In the genomic region with DNA sequence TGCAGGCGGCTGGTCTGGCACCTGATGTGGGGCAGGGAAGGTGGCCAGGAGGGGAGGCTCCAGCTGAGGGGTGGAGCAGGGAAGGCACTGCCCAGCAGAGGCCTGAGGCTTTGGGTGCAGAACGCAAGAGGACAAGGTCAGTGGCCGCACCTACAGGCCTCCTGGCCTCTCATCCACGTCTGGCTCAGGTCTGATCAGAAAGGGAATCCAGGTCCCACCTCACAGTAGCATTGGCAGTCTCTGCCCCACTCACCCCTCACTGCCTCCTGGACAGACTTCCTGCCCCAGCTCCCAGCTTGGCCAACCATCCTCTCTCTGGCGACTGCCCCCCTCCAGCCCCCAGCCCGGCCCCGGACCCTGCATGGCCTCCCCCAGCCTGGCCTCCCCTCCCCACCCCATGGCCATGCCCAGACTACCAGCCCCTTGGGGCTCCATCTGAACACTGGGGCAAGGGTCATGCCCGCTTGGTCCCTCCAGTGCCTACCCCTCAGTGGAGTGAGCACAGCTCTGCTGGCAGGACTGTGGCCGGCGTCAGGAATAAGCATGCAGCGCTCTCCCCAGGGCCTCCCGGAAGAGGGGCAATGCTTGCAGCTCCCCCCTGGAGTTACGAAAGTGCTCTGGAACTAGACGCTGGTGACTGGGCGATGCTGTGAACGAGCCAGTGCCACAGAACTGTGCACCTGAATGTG, we compare ENCODE assay signal across 1 cellular context.
TF ChIP-seq lines count a peak whose summit lies in the region.

No MANE protein-coding gene starts in this region.

TF ChIP-seq in HepG2, 621 proteins besides CTCF, POLR2A, EP300 and RAD21 (continued from another document and continues in another):
- TF ChIP-seq, protein P1, sequence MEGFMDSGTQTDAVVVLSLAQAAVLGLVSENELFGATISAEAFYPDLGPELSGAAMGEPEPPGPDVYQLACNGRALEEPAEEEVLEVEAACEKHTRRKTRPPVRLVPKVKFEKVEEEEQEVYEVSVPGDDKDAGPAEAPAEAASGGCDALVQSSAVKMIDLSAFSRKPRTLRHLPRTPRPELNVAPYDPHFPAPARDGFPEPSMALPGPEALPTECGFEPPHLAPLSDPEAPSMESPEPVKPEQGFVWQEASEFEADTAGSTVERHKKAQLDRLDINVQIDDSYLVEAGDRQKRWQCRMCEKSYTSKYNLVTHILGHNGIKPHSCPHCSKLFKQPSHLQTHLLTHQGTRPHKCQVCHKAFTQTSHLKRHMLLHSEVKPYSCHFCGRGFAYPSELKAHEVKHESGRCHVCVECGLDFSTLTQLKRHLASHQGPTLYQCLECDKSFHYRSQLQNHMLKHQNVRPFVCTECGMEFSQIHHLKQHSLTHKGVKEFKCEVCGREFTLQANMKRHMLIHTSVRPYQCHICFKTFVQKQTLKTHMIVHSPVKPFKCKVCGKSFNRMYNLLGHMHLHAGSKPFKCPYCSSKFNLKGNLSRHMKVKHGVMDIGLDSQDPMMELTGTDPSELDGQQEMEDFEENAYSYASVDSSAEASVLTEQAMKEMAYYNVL (CRISPR knock-in tag; IDR thresholded peaks at IDR 0.05; ENCODE audit: borderline replicate concordance): no peak
- TF ChIP-seq HOXA5 (CRISPR knock-in tag; IDR thresholded peaks at IDR 0.05) (no peak), SPEN (CRISPR knock-in tag; IDR thresholded peaks at IDR 0.05; ENCODE audit: low read depth) (peak; percentile 41; the same call in 1 of the 2 replicates), NCOR1 (IDR thresholded peaks at IDR 0.05; ENCODE audit: borderline replicate concordance, low read length) (no peak), ZFP1 (CRISPR knock-in tag; IDR thresholded peaks at IDR 0.05) (no peak), ZBTB7B (CRISPR knock-in tag; IDR thresholded peaks at IDR 0.05) (no peak), ELF1 (CRISPR knock-in tag; IDR thresholded peaks at IDR 0.05) (peak; percentile 88), YEATS4 (CRISPR knock-in tag; IDR thresholded peaks at IDR 0.05; ENCODE audit: borderline replicate concordance) (peak; percentile 37; the same call in 1 of the 2 replicates), RAD51 (IDR thresholded peaks at IDR 0.05; ENCODE audit: borderline replicate concordance) (no peak), FOXA3 (CRISPR knock-in tag; IDR thresholded peaks at IDR 0.05) (peak; percentile 51), TEAD3 (CRISPR knock-in tag; optimal IDR thresholded peaks at IDR 0.05; ENCODE audit: borderline replicate concordance) (peak; percentile 65), NFRKB (IDR thresholded peaks at IDR 0.05) (no peak), NR2C2 (CRISPR knock-in tag; IDR thresholded peaks at IDR 0.05; ENCODE audit: borderline replicate concordance) (peak; percentile 20; the same call in 1 of the 2 replicates), KDM3A (CRISPR knock-in tag; IDR thresholded peaks at IDR 0.05; ENCODE audit: low read depth) (no peak), ZNF251 (CRISPR knock-in tag; IDR thresholded peaks at IDR 0.05) (no peak), HMG20A (CRISPR knock-in tag; IDR thresholded peaks at IDR 0.05; ENCODE audit: borderline replicate concordance) (peak; percentile 26; the same call in 1 of the 2 replicates), ZNF543 (CRISPR knock-in tag; IDR thresholded peaks at IDR 0.05) (peak; percentile 49; the same call in 1 of the 2 replicates), GATAD2A (CRISPR knock-in tag; IDR thresholded peaks at IDR 0.05) (peak; percentile 68), ZNF468 (CRISPR knock-in tag; IDR thresholded peaks at IDR 0.05) (no peak), NR2F6 (IDR thresholded peaks at IDR 0.05) (no peak), NR2F6 (CRISPR knock-in tag; IDR thresholded peaks at IDR 0.05) (peak; percentile 31), NCOA2 (CRISPR knock-in tag; IDR thresholded peaks at IDR 0.05) (peak; percentile 57), FOXM1 (CRISPR knock-in tag; IDR thresholded peaks at IDR 0.05) (no peak), ARNT2 (CRISPR knock-in tag; IDR thresholded peaks at IDR 0.05; ENCODE audit: low read depth) (peak; percentile 52; the same call in 1 of the 2 replicates), POGZ (CRISPR knock-in tag; IDR thresholded peaks at IDR 0.05) (no peak), ETV5 (CRISPR knock-in tag; IDR thresholded peaks at IDR 0.05; ENCODE audit: borderline replicate concordance) (peak; percentile 83), JUND (CRISPR knock-in tag; IDR thresholded peaks at IDR 0.05) (0 out of 2 replicates have a peak, but pooled peaks have one; percentile 23), PRPF4 (IDR thresholded peaks at IDR 0.05; ENCODE audit: low read depth, low read length, poor library complexity, severe bottlenecking) (no peak), GTF3A (CRISPR knock-in tag; conservative IDR thresholded peaks at IDR 0.05) (no peak), ZNF432 (CRISPR knock-in tag; IDR thresholded peaks at IDR 0.05; ENCODE audit: borderline replicate concordance) (no peak)
- TF ChIP-seq, protein P2, sequence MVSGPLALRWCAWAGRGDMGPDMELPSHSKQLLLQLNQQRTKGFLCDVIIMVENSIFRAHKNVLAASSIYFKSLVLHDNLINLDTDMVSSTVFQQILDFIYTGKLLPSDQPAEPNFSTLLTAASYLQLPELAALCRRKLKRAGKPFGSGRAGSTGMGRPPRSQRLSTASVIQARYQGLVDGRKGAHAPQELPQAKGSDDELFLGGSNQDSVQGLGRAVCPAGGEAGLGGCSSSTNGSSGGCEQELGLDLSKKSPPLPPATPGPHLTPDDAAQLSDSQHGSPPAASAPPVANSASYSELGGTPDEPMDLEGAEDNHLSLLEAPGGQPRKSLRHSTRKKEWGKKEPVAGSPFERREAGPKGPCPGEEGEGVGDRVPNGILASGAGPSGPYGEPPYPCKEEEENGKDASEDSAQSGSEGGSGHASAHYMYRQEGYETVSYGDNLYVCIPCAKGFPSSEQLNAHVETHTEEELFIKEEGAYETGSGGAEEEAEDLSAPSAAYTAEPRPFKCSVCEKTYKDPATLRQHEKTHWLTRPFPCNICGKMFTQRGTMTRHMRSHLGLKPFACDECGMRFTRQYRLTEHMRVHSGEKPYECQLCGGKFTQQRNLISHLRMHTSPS (CRISPR knock-in tag; IDR thresholded peaks at IDR 0.05; ENCODE audit: low read depth): peak; percentile 84
- TF ChIP-seq, protein P3, sequence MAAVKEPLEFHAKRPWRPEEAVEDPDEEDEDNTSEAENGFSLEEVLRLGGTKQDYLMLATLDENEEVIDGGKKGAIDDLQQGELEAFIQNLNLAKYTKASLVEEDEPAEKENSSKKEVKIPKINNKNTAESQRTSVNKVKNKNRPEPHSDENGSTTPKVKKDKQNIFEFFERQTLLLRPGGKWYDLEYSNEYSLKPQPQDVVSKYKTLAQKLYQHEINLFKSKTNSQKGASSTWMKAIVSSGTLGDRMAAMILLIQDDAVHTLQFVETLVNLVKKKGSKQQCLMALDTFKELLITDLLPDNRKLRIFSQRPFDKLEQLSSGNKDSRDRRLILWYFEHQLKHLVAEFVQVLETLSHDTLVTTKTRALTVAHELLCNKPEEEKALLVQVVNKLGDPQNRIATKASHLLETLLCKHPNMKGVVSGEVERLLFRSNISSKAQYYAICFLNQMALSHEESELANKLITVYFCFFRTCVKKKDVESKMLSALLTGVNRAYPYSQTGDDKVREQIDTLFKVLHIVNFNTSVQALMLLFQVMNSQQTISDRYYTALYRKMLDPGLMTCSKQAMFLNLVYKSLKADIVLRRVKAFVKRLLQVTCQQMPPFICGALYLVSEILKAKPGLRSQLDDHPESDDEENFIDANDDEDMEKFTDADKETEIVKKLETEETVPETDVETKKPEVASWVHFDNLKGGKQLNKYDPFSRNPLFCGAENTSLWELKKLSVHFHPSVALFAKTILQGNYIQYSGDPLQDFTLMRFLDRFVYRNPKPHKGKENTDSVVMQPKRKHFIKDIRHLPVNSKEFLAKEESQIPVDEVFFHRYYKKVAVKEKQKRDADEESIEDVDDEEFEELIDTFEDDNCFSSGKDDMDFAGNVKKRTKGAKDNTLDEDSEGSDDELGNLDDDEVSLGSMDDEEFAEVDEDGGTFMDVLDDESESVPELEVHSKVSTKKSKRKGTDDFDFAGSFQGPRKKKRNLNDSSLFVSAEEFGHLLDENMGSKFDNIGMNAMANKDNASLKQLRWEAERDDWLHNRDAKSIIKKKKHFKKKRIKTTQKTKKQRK (IDR thresholded peaks at IDR 0.05; ENCODE audit: low read length): no peak
- TF ChIP-seq, protein P4, sequence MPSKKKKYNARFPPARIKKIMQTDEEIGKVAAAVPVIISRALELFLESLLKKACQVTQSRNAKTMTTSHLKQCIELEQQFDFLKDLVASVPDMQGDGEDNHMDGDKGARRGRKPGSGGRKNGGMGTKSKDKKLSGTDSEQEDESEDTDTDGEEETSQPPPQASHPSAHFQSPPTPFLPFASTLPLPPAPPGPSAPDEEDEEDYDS (CRISPR knock-in tag; IDR thresholded peaks at IDR 0.05): peak; percentile 53; the same call in 1 of the 2 replicates
- TF ChIP-seq, protein P5, sequence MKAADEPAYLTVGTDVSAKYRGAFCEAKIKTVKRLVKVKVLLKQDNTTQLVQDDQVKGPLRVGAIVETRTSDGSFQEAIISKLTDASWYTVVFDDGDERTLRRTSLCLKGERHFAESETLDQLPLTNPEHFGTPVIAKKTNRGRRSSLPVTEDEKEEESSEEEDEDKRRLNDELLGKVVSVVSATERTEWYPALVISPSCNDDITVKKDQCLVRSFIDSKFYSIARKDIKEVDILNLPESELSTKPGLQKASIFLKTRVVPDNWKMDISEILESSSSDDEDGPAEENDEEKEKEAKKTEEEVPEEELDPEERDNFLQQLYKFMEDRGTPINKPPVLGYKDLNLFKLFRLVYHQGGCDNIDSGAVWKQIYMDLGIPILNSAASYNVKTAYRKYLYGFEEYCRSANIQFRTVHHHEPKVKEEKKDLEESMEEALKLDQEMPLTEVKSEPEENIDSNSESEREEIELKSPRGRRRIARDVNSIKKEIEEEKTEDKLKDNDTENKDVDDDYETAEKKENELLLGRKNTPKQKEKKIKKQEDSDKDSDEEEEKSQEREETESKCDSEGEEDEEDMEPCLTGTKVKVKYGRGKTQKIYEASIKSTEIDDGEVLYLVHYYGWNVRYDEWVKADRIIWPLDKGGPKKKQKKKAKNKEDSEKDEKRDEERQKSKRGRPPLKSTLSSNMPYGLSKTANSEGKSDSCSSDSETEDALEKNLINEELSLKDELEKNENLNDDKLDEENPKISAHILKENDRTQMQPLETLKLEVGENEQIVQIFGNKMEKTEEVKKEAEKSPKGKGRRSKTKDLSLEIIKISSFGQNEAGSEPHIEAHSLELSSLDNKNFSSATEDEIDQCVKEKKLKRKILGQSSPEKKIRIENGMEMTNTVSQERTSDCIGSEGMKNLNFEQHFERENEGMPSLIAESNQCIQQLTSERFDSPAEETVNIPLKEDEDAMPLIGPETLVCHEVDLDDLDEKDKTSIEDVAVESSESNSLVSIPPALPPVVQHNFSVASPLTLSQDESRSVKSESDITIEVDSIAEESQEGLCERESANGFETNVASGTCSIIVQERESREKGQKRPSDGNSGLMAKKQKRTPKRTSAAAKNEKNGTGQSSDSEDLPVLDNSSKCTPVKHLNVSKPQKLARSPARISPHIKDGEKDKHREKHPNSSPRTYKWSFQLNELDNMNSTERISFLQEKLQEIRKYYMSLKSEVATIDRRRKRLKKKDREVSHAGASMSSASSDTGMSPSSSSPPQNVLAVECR (CRISPR knock-in tag; IDR thresholded peaks at IDR 0.05; ENCODE audit: borderline replicate concordance): peak; percentile 67
- TF ChIP-seq, protein P6, sequence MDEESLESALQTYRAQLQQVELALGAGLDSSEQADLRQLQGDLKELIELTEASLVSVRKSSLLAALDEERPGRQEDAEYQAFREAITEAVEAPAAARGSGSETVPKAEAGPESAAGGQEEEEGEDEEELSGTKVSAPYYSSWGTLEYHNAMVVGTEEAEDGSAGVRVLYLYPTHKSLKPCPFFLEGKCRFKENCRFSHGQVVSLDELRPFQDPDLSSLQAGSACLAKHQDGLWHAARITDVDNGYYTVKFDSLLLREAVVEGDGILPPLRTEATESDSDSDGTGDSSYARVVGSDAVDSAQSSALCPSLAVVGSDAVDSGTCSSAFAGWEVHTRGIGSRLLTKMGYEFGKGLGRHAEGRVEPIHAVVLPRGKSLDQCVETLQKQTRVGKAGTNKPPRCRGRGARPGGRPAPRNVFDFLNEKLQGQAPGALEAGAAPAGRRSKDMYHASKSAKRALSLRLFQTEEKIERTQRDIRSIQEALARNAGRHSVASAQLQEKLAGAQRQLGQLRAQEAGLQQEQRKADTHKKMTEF (CRISPR knock-in tag; IDR thresholded peaks at IDR 0.05): no peak
- TF ChIP-seq, protein P7, sequence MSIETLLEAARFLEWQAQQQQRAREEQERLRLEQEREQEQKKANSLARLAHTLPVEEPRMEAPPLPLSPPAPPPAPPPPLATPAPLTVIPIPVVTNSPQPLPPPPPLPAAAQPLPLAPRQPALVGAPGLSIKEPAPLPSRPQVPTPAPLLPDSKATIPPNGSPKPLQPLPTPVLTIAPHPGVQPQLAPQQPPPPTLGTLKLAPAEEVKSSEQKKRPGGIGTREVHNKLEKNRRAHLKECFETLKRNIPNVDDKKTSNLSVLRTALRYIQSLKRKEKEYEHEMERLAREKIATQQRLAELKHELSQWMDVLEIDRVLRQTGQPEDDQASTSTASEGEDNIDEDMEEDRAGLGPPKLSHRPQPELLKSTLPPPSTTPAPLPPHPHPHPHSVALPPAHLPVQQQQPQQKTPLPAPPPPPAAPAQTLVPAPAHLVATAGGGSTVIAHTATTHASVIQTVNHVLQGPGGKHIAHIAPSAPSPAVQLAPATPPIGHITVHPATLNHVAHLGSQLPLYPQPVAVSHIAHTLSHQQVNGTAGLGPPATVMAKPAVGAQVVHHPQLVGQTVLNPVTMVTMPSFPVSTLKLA (IDR thresholded peaks at IDR 0.05): no peak
- TF ChIP-seq, protein P8, sequence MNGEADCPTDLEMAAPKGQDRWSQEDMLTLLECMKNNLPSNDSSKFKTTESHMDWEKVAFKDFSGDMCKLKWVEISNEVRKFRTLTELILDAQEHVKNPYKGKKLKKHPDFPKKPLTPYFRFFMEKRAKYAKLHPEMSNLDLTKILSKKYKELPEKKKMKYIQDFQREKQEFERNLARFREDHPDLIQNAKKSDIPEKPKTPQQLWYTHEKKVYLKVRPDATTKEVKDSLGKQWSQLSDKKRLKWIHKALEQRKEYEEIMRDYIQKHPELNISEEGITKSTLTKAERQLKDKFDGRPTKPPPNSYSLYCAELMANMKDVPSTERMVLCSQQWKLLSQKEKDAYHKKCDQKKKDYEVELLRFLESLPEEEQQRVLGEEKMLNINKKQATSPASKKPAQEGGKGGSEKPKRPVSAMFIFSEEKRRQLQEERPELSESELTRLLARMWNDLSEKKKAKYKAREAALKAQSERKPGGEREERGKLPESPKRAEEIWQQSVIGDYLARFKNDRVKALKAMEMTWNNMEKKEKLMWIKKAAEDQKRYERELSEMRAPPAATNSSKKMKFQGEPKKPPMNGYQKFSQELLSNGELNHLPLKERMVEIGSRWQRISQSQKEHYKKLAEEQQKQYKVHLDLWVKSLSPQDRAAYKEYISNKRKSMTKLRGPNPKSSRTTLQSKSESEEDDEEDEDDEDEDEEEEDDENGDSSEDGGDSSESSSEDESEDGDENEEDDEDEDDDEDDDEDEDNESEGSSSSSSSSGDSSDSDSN (CRISPR knock-in tag; IDR thresholded peaks at IDR 0.05): 0 out of 2 replicates have a peak, but pooled peaks have one; percentile 39
- TF ChIP-seq, protein P9, sequence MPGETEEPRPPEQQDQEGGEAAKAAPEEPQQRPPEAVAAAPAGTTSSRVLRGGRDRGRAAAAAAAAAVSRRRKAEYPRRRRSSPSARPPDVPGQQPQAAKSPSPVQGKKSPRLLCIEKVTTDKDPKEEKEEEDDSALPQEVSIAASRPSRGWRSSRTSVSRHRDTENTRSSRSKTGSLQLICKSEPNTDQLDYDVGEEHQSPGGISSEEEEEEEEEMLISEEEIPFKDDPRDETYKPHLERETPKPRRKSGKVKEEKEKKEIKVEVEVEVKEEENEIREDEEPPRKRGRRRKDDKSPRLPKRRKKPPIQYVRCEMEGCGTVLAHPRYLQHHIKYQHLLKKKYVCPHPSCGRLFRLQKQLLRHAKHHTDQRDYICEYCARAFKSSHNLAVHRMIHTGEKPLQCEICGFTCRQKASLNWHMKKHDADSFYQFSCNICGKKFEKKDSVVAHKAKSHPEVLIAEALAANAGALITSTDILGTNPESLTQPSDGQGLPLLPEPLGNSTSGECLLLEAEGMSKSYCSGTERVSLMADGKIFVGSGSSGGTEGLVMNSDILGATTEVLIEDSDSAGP (CRISPR knock-in tag; IDR thresholded peaks at IDR 0.05; ENCODE audit: borderline replicate concordance): peak; percentile 10; the same call in 1 of the 2 replicates
